1 cellular context compared by ENCODE assay signal in the genomic region with DNA sequence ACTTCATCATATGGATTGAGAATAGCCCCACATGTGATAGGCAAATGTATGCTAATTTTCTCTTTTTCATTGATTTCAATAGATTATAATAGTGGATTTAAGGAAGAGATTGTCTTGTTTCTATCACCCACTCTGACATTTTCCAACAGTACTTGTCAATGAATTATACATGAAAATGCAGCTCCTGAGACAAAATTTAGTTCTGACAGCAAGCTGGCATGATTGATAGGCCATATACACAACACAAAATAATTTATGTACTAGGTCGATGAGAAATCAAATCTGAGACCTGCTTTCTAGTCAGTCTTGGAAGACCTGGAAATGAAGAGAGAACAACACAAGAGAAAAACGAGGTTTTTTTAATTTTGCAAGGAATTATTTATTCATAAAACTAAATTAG.
TF ChIP-seq lines count a peak whose summit lies in the region.

No MANE protein-coding gene starts in this region.

TF ChIP-seq in GM23338, 12 proteins besides CTCF, POLR2A, EP300 and RAD21 (continued from another document):
- TF ChIP-seq ZNF462 (CRISPR knock-in tag; IDR thresholded peaks at IDR 0.05): no peak
- TF ChIP-seq POLR2AphosphoS5 (IDR thresholded peaks at IDR 0.05; ENCODE audit: low read depth): no peak
- TF ChIP-seq EZH2 (IDR thresholded peaks at IDR 0.05; ENCODE audit: low read depth, unreplicated experiment): no peak
- TF ChIP-seq CREB1 (CRISPR knock-in tag; IDR thresholded peaks at IDR 0.05; ENCODE audit: low read depth): no peak
- TF ChIP-seq NANOG (IDR thresholded peaks at IDR 0.05; ENCODE audit: borderline replicate concordance): no peak
- TF ChIP-seq ZNF331 (CRISPR knock-in tag; IDR thresholded peaks at IDR 0.05; ENCODE audit: low read depth): no peak
TF ChIP-seq in GM23338: peak in this region for 0.
